ENCODE assay signal across 27 cellular contexts in genomic region chr19:56759531-56759930, GRCh38.
DNase-seq lines count a peak whose midpoint lies in the region; ATAC-seq, FAIRE-seq and TF ChIP-seq lines count a peak whose summit lies in the region.
"Had no signal": no experiment of that assay in that cellular context is flagged by ENCODE, and none has a peak within 500 bp of the region (broad histone marks: within the 10 kb centered on the region; RNA-seq: fewer than 3 reads in every experiment).

No MANE protein-coding gene starts in this region.

- no peak for TF ChIP-seq POLR2A in A549 (IDR thresholded peaks at IDR 0.05; ENCODE audit: low read length)

- FAIRE-seq in A549 (lab: Jason Lieb, UNC): no peak
- FAIRE-seq: A204.1, GM12878, GM12892, GM18507 had no signal

- TF ChIP-seq RAD21 in A549 (conservative IDR thresholded peaks at IDR 0.05 in 1 of 2, IDR thresholded peaks at IDR 0.05 in 1 of 2): no peak

- CTCF ChIA-PET in A549 (lab: Yijun Ruan, JAX): no interaction called here

- no peak for ATAC-seq in A549
- no peak for ATAC-seq in HG02885 (IDR thresholded peaks at IDR 0.05; ENCODE audit: poor library complexity, unreplicated experiment)
- no peak for ATAC-seq in stimulated activated effector memory CD8-positive, alpha-beta T cell treated with anti-CD3 and anti-CD28 coated beads, Interleukin-12 subunit alpha, Interleukin-12 subunit beta, amount 100 ng/mL, for 72 hours
- ATAC-seq: GM12878 had no signal

- H3K9me3 Mint-ChIP-seq in stimulated activated effector memory CD8-positive, alpha-beta T cell treated with anti-CD3 and anti-CD28 coated beads, Interleukin-12 subunit alpha, Interleukin-12 subunit beta, amount 100 ng/mL, for 72 hours: peaks cover 41% of the 10 kb centered on the region

- no peak overlapping the region for H3K9ac ChIP-seq in BLaER1
- H3K9ac ChIP-seq in HUES48 (ENCODE audit: low read depth, low read length): no peak overlapping the region

- H3K27me3 ChIP-seq in BLaER1 (no peaks in the 10 kb centered on the region), HUES48 (ENCODE audit: control insufficient read depth, insufficient read depth, low read length) (no peaks in the 10 kb centered on the region)
- H3K27me3 ChIP-seq: BE2C had no signal

- H3K4me2 ChIP-seq in A549 (no peak overlapping the region), BLaER1 (peak overlapping the region; percentile 65)

- no peaks in the 10 kb centered on the region for H3K36me3 Mint-ChIP-seq in stimulated activated effector memory CD8-positive, alpha-beta T cell treated with anti-CD3 and anti-CD28 coated beads, Interleukin-12 subunit alpha, Interleukin-12 subunit beta, amount 100 ng/mL, for 72 hours
- H3K36me3 Mint-ChIP-seq: CD14-positive monocyte had no signal

- in situ Hi-C loops in ACHN (cut with HindIII; ENCODE audit: low pct_ligation_motif_present, low pct_unique_long_range_greater_than_20kb, low sequenced_read_pairs): no loop called here

- H3K36me3 ChIP-seq in BLaER1 (no peaks in the 10 kb centered on the region), HUES48 (ENCODE audit: control insufficient read depth, insufficient read depth, low read length) (no peaks in the 10 kb centered on the region)
- H3K36me3 ChIP-seq: BE2C had no signal

- H4K20me1 ChIP-seq in BLaER1: no peaks in the 10 kb centered on the region

- H3K9me3 ChIP-seq in A549: peaks cover 57% of the 10 kb centered on the region
- peaks cover 31% of the 10 kb centered on the region for H3K9me3 ChIP-seq in BLaER1
- peaks cover 94% of the 10 kb centered on the region for H3K9me3 ChIP-seq in HUES48 (ENCODE audit: control insufficient read depth, insufficient read depth, low read length)
- H3K9me3 ChIP-seq: BE2C had no signal

- POLR2A ChIA-PET in A549 (lab: Yijun Ruan, JAX): no interaction called here

- TF ChIP-seq EP300 in A549 (IDR thresholded peaks at IDR 0.05): no peak

- H3K27ac Mint-ChIP-seq in stimulated activated effector memory CD8-positive, alpha-beta T cell treated with anti-CD3 and anti-CD28 coated beads, Interleukin-12 subunit alpha, Interleukin-12 subunit beta, amount 100 ng/mL, for 72 hours: no peak overlapping the region
- H3K27ac Mint-ChIP-seq: CD4-positive, CD25-positive, alpha-beta regulatory T cell; CD8-positive, alpha-beta memory T cell had no signal

- no peak for TF ChIP-seq CTCF in A549 (IDR thresholded peaks at IDR 0.05)

- H3K27ac ChIP-seq in A549 (no peak overlapping the region), BLaER1 (no peak overlapping the region), HUES48 (ENCODE audit: low read depth, low read length) (no peak overlapping the region)

- H3K4me3 ChIP-seq in A549 (no peak overlapping the region), BLaER1 (no peak overlapping the region), HUES48 (ENCODE audit: low read depth, low read length) (peak overlapping the region; percentile 7; the same call in 1 of the 2 replicates)
- H3K4me3 ChIP-seq: GM12878 had no signal

- 2% methylated on average over 8 of the region's 8 CpGs for WGBS in A549 (ENCODE audit: missing lambda C conversion rate)

- DNase-seq in A549 (ENCODE audit: low read depth in 1 of 2, low spot score in 1 of 2) (no peak), left kidney (ENCODE audit: low read depth, low spot score) (peak; percentile 32), UCSD-AML1 (lab: John Stamatoyannopoulos, UW; ENCODE audit: unreplicated experiment) (no peak), ACHN (no peak)
- DNase-seq in stimulated activated effector memory CD8-positive, alpha-beta T cell treated with anti-CD3 and anti-CD28 coated beads, Interleukin-12 subunit alpha, Interleukin-12 subunit beta, amount 100 ng/mL, for 72 hours (ENCODE audit: low spot score in 2 of 2): no peak
- DNase-seq: 8988T; BE2C; C1 segment of cervical spinal cord; CD4-positive, alpha-beta memory T cell; CD4-positive, CD25-positive, alpha-beta regulatory T cell; CD8-positive, alpha-beta memory T cell; COR-L47; DMS 273 treated with DMSO at 0.1 percent for 48 hours; DMS153; DMS53; DMS79; DND-41; EL; GDM1 had no signal

- no peaks in the 10 kb centered on the region for H3K4me1 Mint-ChIP-seq in stimulated activated effector memory CD8-positive, alpha-beta T cell treated with anti-CD3 and anti-CD28 coated beads, Interleukin-12 subunit alpha, Interleukin-12 subunit beta, amount 100 ng/mL, for 72 hours
- H3K4me1 Mint-ChIP-seq: CD14-positive monocyte; CD8-positive, alpha-beta memory T cell had no signal

- H3K4me3 Mint-ChIP-seq in stimulated activated effector memory CD8-positive, alpha-beta T cell treated with anti-CD3 and anti-CD28 coated beads, Interleukin-12 subunit alpha, Interleukin-12 subunit beta, amount 100 ng/mL, for 72 hours: no peak overlapping the region
- H3K4me3 Mint-ChIP-seq: CD14-positive monocyte; CD4-positive, CD25-positive, alpha-beta regulatory T cell; CD8-positive, alpha-beta memory T cell had no signal

- H3K4me1 ChIP-seq in A549: no peaks in the 10 kb centered on the region
- peaks cover 17% of the 10 kb centered on the region for H3K4me1 ChIP-seq in BLaER1
- H3K4me1 ChIP-seq in HUES48 (ENCODE audit: control insufficient read depth, insufficient read depth, low read length): no peaks in the 10 kb centered on the region
- H3K4me1 ChIP-seq: BE2C had no signal

TF ChIP-seq in A549, 52 proteins besides CTCF, POLR2A, EP300 and RAD21:
- TF ChIP-seq MAFK (IDR thresholded peaks at IDR 0.05; ENCODE audit: partially characterized antibody) (peak; percentile 35), RNF2 (IDR thresholded peaks at IDR 0.05; ENCODE audit: borderline replicate concordance, low read depth) (no peak)
